35 cellular contexts compared by ENCODE assay signal in the genomic region with DNA sequence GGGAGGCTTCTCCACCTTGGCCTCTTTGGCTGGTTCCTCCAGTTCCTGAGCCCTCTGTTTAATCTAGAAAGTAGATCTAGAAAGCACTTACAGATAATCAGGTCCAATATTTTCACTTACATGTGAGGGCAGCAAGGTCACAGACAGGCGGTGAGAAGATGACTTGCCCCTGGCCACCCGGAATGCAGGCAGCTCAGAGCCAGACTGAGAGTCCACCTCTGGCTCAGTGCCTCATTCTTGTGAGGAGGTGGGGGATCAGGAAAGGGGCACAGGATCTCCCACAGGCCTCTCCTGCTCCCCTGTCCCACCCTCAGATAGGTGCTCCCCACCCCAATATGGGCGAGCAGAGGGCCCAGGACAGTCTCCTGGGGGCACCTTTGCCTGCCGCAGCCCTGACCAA. TPM values are rescaled to one million over a fixed set of nuclear protein-coding genes. Genes with fewer than 3 reads are reported as not detected.
"Had no signal": no experiment of that assay in that cellular context is flagged by ENCODE, and none has a peak within 500 bp of the region (broad histone marks: within the 10 kb centered on the region; RNA-seq: fewer than 3 reads in every experiment).

No MANE protein-coding gene starts in this region.

- DNase-seq: central memory CD4-positive, alpha-beta T cell; colonic mucosa; effector CD8-positive, alpha-beta T cell; foreskin fibroblast; gastrocnemius medialis; left cardiac atrium; left lung; lower lobe of right lung; mucosa of descending colon; naive B cell; stimulated activated CD4-positive, alpha-beta T cell treated with anti-CD3 and anti-CD28 coated beads, Interleukin-2, amount 100 ng/mL, for 24 hours; stimulated activated CD4-positive, alpha-beta T cell treated with anti-CD3 and anti-CD28 coated beads, Interleukin-4, amount 100 ng/mL, for 24 hours; stimulated activated naive CD4-positive, alpha-beta T cell treated with Interleukin-2 at 50 U/mL for 16 hours; substantia nigra; testis; transverse colon had no signal

- H3K9me3 Mint-ChIP-seq: dendritic cell treated with granulocyte-macrophage colony-stimulating factor and Interleukin-4, amounts not matched to agents 40 ng/mL and 50 ng/mL, for 4 days; endodermal cell; naive B cell; natural killer cell treated with Interleukin-12 subunit alpha and Interleukin-12 subunit beta and Interleukin-15 and Interleukin-18, amount 100 ng/mL, for 72 hours; neural crest cell; stimulated activated effector memory CD8-positive, alpha-beta T cell treated with anti-CD3 and anti-CD28 coated beads, Interleukin-12 subunit alpha, Interleukin-12 subunit beta, amount 100 ng/mL, for 72 hours had no signal

- H3K4me2 ChIP-seq: hepatocyte, smooth muscle cell had no signal

- H3K4me3 Mint-ChIP-seq: dendritic cell treated with granulocyte-macrophage colony-stimulating factor and Interleukin-4, amounts not matched to agents 40 ng/mL and 50 ng/mL, for 4 days; endodermal cell; natural killer cell treated with Interleukin-12 subunit alpha and Interleukin-12 subunit beta and Interleukin-15 and Interleukin-18, amount 100 ng/mL, for 72 hours; neural crest cell; stimulated activated effector memory CD8-positive, alpha-beta T cell treated with anti-CD3 and anti-CD28 coated beads, Interleukin-12 subunit alpha, Interleukin-12 subunit beta, amount 100 ng/mL, for 72 hours had no signal

- H3K9me3 ChIP-seq: colonic mucosa, gastrocnemius medialis, heart left ventricle, left lung, lower lobe of right lung, mucosa of descending colon, right atrium auricular region, testis, transverse colon had no signal

- H3K36me3 ChIP-seq: colonic mucosa, gastrocnemius medialis, heart left ventricle, left lung, lower lobe of right lung, right atrium auricular region, transverse colon had no signal

- ATAC-seq: esophagus mucosa; gastrocnemius medialis; heart left ventricle; left cardiac atrium; left lung; lower lobe of right lung; mucosa of descending colon; natural killer cell treated with Interleukin-12 subunit alpha and Interleukin-12 subunit beta and Interleukin-15 and Interleukin-18, amount 100 ng/mL, for 72 hours; sciatic nerve; stimulated activated effector memory CD8-positive, alpha-beta T cell treated with anti-CD3 and anti-CD28 coated beads, Interleukin-12 subunit alpha, Interleukin-12 subunit beta, amount 100 ng/mL, for 72 hours had no signal

- H3K36me3 Mint-ChIP-seq: natural killer cell treated with Interleukin-12 subunit alpha and Interleukin-12 subunit beta and Interleukin-15 and Interleukin-18, amount 100 ng/mL, for 72 hours; stimulated activated effector memory CD8-positive, alpha-beta T cell treated with anti-CD3 and anti-CD28 coated beads, Interleukin-12 subunit alpha, Interleukin-12 subunit beta, amount 100 ng/mL, for 72 hours had no signal

- H3K27ac Mint-ChIP-seq: dendritic cell treated with granulocyte-macrophage colony-stimulating factor and Interleukin-4, amounts not matched to agents 40 ng/mL and 50 ng/mL, for 4 days; endodermal cell; naive B cell; natural killer cell treated with Interleukin-12 subunit alpha and Interleukin-12 subunit beta and Interleukin-15 and Interleukin-18, amount 100 ng/mL, for 72 hours; progenitor cell of endocrine pancreas; stimulated activated effector memory CD8-positive, alpha-beta T cell treated with anti-CD3 and anti-CD28 coated beads, Interleukin-12 subunit alpha, Interleukin-12 subunit beta, amount 100 ng/mL, for 72 hours had no signal

- H3K27ac ChIP-seq: colonic mucosa, epithelial cell of prostate, gastrocnemius medialis, heart left ventricle, hepatocyte, left lung, lower lobe of right lung, parathyroid adenoma, right atrium auricular region, testis, transverse colon had no signal

- H3K4me1 ChIP-seq: colonic mucosa, parathyroid adenoma had no signal

- H3K9ac ChIP-seq: parathyroid adenoma had no signal

- H2AFZ ChIP-seq: hepatocyte, parathyroid adenoma had no signal

- H3K4me3 ChIP-seq: colonic mucosa, gastrocnemius medialis, heart left ventricle, hepatocyte, left lung, lower lobe of right lung, mucosa of descending colon, right atrium auricular region, smooth muscle cell, testis, transverse colon had no signal

- H3K27me3 ChIP-seq: testis had no signal

RNA-seq across cellular contexts. Expression of a gene that starts 5.8 kb away (rescaled TPM):
- total RNA-seq: cerebellum; endodermal cell; esophagus mucosa; left lung; natural killer cell treated with Interleukin-12 subunit alpha and Interleukin-12 subunit beta and Interleukin-15 and Interleukin-18, amount 100 ng/mL, for 72 hours; neural crest cell; osteoblast had no signal

RNA-seq across cellular contexts. Expression of a gene that starts 15.3 kb away (rescaled TPM):
- total RNA-seq: endodermal cell; gastrocnemius medialis; mesenteric fat pad; natural killer cell treated with Interleukin-12 subunit alpha and Interleukin-12 subunit beta and Interleukin-15 and Interleukin-18, amount 100 ng/mL, for 72 hours; neural crest cell; osteoblast; progenitor cell of endocrine pancreas had no signal

RNA-seq across cellular contexts. Expression of a gene that starts 33.8 kb away (rescaled TPM):
- total RNA-seq: cerebellum; colonic mucosa; endodermal cell; esophagus mucosa; heart left ventricle; hepatocyte; kidney epithelial cell; left lung; lower lobe of right lung; mesenteric fat pad; mucosa of descending colon; natural killer cell treated with Interleukin-12 subunit alpha and Interleukin-12 subunit beta and Interleukin-15 and Interleukin-18, amount 100 ng/mL, for 72 hours; neural crest cell; progenitor cell of endocrine pancreas; smooth muscle cell; transverse colon had no signal
- polyA plus RNA-seq: smooth muscle cell, urinary bladder had no signal
